ENCODE assay signal across 8 cellular contexts in genomic region chr17:20121359-20122235, GRCh38.
DNase-seq lines count a peak whose midpoint lies in the region; ATAC-seq and TF ChIP-seq lines count a peak whose summit lies in the region.

No MANE protein-coding gene starts in this region.

- peak; percentile 93 for TF ChIP-seq CTCF in LNCAP (IDR thresholded peaks at IDR 0.05)

- ATAC-seq in left ventricle myocardium superior = peak; percentile 81
- no peak for ATAC-seq in HG03457 (IDR thresholded peaks at IDR 0.05; ENCODE audit: unreplicated experiment)

- DNase-seq in DMS53 (lab: John Stamatoyannopoulos, UW) (peak; percentile 56), T-helper 2 cell (peak; percentile 24 to 58 (median 51)), amygdala (lab: John Stamatoyannopoulos, UW) (peak in 52 of 56 donors; percentile 14 to 91 (median 58)), left ventricle myocardium superior (peak; percentile 67), renal cortical epithelial cell (ENCODE audit: low read depth) (peak; percentile 50), NCI-H128 (lab: John Stamatoyannopoulos, UW; ENCODE audit: unreplicated experiment) (no peak)

- intact Hi-C loops in left ventricle myocardium superior (cut with micrococcal nuclease) = no loop called here
